Comparison of ENCODE assay signal across 9 cellular contexts in genomic region chr14:101817511-101818001, GRCh38. TPM values are rescaled to one million over a fixed set of nuclear protein-coding genes. Genes with fewer than 3 reads are reported as not detected.
DNase-seq lines count a peak whose midpoint lies in the region; ATAC-seq and TF ChIP-seq lines count a peak whose summit lies in the region.
"Had no signal": no experiment of that assay in that cellular context is flagged by ENCODE, and none has a peak within 500 bp of the region (broad histone marks: within the 10 kb centered on the region; RNA-seq: fewer than 3 reads in every experiment).

No MANE protein-coding gene starts in this region.

- DNase-seq in stimulated activated CD4-positive, alpha-beta T cell treated with anti-CD3 and anti-CD28 coated beads, Interleukin-15, amount 100 ng/mL, for 24 hours, result peak; percentile 59
- DNase-seq in stimulated activated CD4-positive, alpha-beta T cell treated with anti-CD3 and anti-CD28 coated beads, Interleukin-12 subunit alpha, Interleukin-12 subunit beta, amount 100 ng/mL, for 4 hours, result no peak
- no peak for DNase-seq in activated T-helper 1 cell treated with anti-CD3 and anti-CD28 coated beads, Interleukin-12 subunit alpha, Interleukin-12 subunit beta, Interleukin-2, Interleukin-4 antibody, amounts not matched to agents 30 ng/mL and 10 ng/mL and 1 ng/mL, durations not matched to agents 14 hours and 24 hours and 36 hours (ENCODE audit: low spot score)
- DNase-seq in memory B cell (ENCODE audit: low spot score in 2 of 2), result no peak
- no peak for DNase-seq in type B pancreatic cell (ENCODE audit: extremely low spot score, unreplicated experiment)
- DNase-seq in prostate gland (ENCODE audit: low spot score), result no peak
- no peak for DNase-seq in RPMI8226
- DNase-seq: NCI-H187 treated with DMSO at 0.1 percent for 48 hours had no signal

- no peaks in the 10 kb centered on the region for H3K27me3 ChIP-seq in prostate gland (replicated peaks; ENCODE audit: insufficient read depth)

- no peaks in the 10 kb centered on the region for H3K36me3 ChIP-seq in prostate gland

- peaks cover 5% of the 10 kb centered on the region for H3K4me1 ChIP-seq in prostate gland (replicated peaks)

- no peak overlapping the region for H3K27ac ChIP-seq in prostate gland

- ATAC-seq in memory B cell (ENCODE audit: low read depth) (no peak), GM19455 (IDR thresholded peaks at IDR 0.05; ENCODE audit: unreplicated experiment) (no peak)

- peak overlapping the region; percentile 64 for H3K4me3 Mint-ChIP-seq in activated T-helper 1 cell treated with anti-CD3 and anti-CD28 coated beads, Interleukin-12 subunit alpha, Interleukin-12 subunit beta, Interleukin-2, Interleukin-4 antibody, amounts not matched to agents 30 ng/mL and 10 ng/mL and 1 ng/mL, durations not matched to agents 14 hours and 24 hours and 36 hours
- no peak overlapping the region for H3K4me3 Mint-ChIP-seq in memory B cell
- H3K4me3 Mint-ChIP-seq in type B pancreatic cell, result no peak overlapping the region

- peaks cover 28% of the 10 kb centered on the region for H3K36me3 Mint-ChIP-seq in activated T-helper 1 cell treated with anti-CD3 and anti-CD28 coated beads, Interleukin-12 subunit alpha, Interleukin-12 subunit beta, Interleukin-2, Interleukin-4 antibody, amounts not matched to agents 30 ng/mL and 10 ng/mL and 1 ng/mL, durations not matched to agents 14 hours and 24 hours and 36 hours (ENCODE audit: low read depth)
- H3K36me3 Mint-ChIP-seq in memory B cell (peaks cover 20% of the 10 kb centered on the region), type B pancreatic cell (no peaks in the 10 kb centered on the region)

- H3K4me3 ChIP-seq in prostate gland, result no peak overlapping the region

- no peak for TF ChIP-seq CTCF in type B pancreatic cell (conservative IDR thresholded peaks at IDR 0.05)
- TF ChIP-seq CTCF in prostate gland (IDR thresholded peaks at IDR 0.05), result no peak

- no peaks in the 10 kb centered on the region for H3K9me3 ChIP-seq in prostate gland

- peaks cover 91% of the 10 kb centered on the region for H3K4me1 Mint-ChIP-seq in activated T-helper 1 cell treated with anti-CD3 and anti-CD28 coated beads, Interleukin-12 subunit alpha, Interleukin-12 subunit beta, Interleukin-2, Interleukin-4 antibody, amounts not matched to agents 30 ng/mL and 10 ng/mL and 1 ng/mL, durations not matched to agents 14 hours and 24 hours and 36 hours (ENCODE audit: low read depth)
- H3K4me1 Mint-ChIP-seq in memory B cell (peaks cover 45% of the 10 kb centered on the region), type B pancreatic cell (ENCODE audit: unreplicated experiment) (peaks cover 24% of the 10 kb centered on the region)

- H3K27me3 Mint-ChIP-seq in activated T-helper 1 cell treated with anti-CD3 and anti-CD28 coated beads, Interleukin-12 subunit alpha, Interleukin-12 subunit beta, Interleukin-2, Interleukin-4 antibody, amounts not matched to agents 30 ng/mL and 10 ng/mL and 1 ng/mL, durations not matched to agents 14 hours and 24 hours and 36 hours (ENCODE audit: insufficient read depth), result no peaks in the 10 kb centered on the region
- H3K27me3 Mint-ChIP-seq in memory B cell (no peaks in the 10 kb centered on the region), type B pancreatic cell (no peaks in the 10 kb centered on the region)

- H3K27ac Mint-ChIP-seq in activated T-helper 1 cell treated with anti-CD3 and anti-CD28 coated beads, Interleukin-12 subunit alpha, Interleukin-12 subunit beta, Interleukin-2, Interleukin-4 antibody, amounts not matched to agents 30 ng/mL and 10 ng/mL and 1 ng/mL, durations not matched to agents 14 hours and 24 hours and 36 hours, result peak overlapping the region; percentile 90
- peak overlapping the region; percentile 97 for H3K27ac Mint-ChIP-seq in memory B cell
- peak overlapping the region; percentile 3 for H3K27ac Mint-ChIP-seq in type B pancreatic cell

- intact Hi-C loops in activated T-helper 1 cell treated with anti-CD3 and anti-CD28 coated beads, Interleukin-12 subunit alpha, Interleukin-12 subunit beta, Interleukin-2, Interleukin-4 antibody, amounts not matched to agents 30 ng/mL and 10 ng/mL and 1 ng/mL, durations not matched to agents 14 hours and 24 hours and 36 hours (cut with micrococcal nuclease), result loop anchor here (1.0 to 10.0 kb wide), 3 partner anchors 203 to 1443 kb away; partner anchors contain the start of gene WDR25
- intact Hi-C loops in prostate gland (cut with DNase I), result no loop called here

- WGBS in prostate gland, result 79% methylated on average over 10 of the region's 10 CpGs

- no peak for TF ChIP-seq POLR2A in prostate gland (IDR thresholded peaks at IDR 0.05)

- no peaks in the 10 kb centered on the region for H3K9me3 Mint-ChIP-seq in activated T-helper 1 cell treated with anti-CD3 and anti-CD28 coated beads, Interleukin-12 subunit alpha, Interleukin-12 subunit beta, Interleukin-2, Interleukin-4 antibody, amounts not matched to agents 30 ng/mL and 10 ng/mL and 1 ng/mL, durations not matched to agents 14 hours and 24 hours and 36 hours
- H3K9me3 Mint-ChIP-seq in memory B cell, result no peaks in the 10 kb centered on the region
- no peaks in the 10 kb centered on the region for H3K9me3 Mint-ChIP-seq in type B pancreatic cell

RNA-seq across cellular contexts. Expression of gene PPP2R5C, which starts 56.0 kb away (rescaled TPM):
- total RNA-seq in activated T-helper 1 cell treated with anti-CD3 and anti-CD28 coated beads, Interleukin-12 subunit alpha, Interleukin-12 subunit beta, Interleukin-2, Interleukin-4 antibody, amounts not matched to agents 30 ng/mL and 10 ng/mL and 1 ng/mL, durations not matched to agents 14 hours and 24 hours and 36 hours, result 157 and 166 TPM in 2 replicates
- total RNA-seq in type B pancreatic cell (ENCODE audit: low replicate concordance) (99.8 TPM in 2 replicates), prostate gland (10 to 100 TPM; 67.8 to 96.2 TPM)

Comparison
In these comparisons a context has a peak if more than half of its experiments do, and no peak if none do; other contexts are left out.
1. H3K27ac Mint-ChIP-seq: peak in every context shown above with its lines; median percentile 97 in memory B cell; 90 in activated T-helper 1 cell treated with anti-CD3 and anti-CD28 coated beads, Interleukin-12 subunit alpha, Interleukin-12 subunit beta, Interleukin-2, Interleukin-4 antibody, amounts not matched to agents 30 ng/mL and 10 ng/mL and 1 ng/mL, durations not matched to agents 14 hours and 24 hours and 36 hours; 3 in type B pancreatic cell.